Comparison of ENCODE assay signal across 11 cellular contexts in genomic region chr10:97549587-97550322, GRCh38. TPM values are rescaled to one million over a fixed set of nuclear protein-coding genes. Genes with fewer than 3 reads are reported as not detected.
DNase-seq lines count a peak whose midpoint lies in the region; ATAC-seq and TF ChIP-seq lines count a peak whose summit lies in the region.
"Had no signal": no experiment of that assay in that cellular context is flagged by ENCODE, and none has a peak within 500 bp of the region (broad histone marks: within the 10 kb centered on the region; RNA-seq: fewer than 3 reads in every experiment).

No MANE protein-coding gene starts in this region.

- DNase-seq in IMR-90: no peak
- DNase-seq in cerebellar cortex (ENCODE audit: low spot score): peak; percentile 40
- peak; percentile 32 to 50 for DNase-seq in left lung
- no peak for DNase-seq in esophagus squamous epithelium (lab: John Stamatoyannopoulos, UW)
- DNase-seq in glomerular visceral epithelial cell (ENCODE audit: extremely low spot score): no peak
- DNase-seq in GM20000 (ENCODE audit: low spot score): no peak
- no peak for DNase-seq in activated CD8-positive, alpha-beta T cell treated with anti-CD3 and anti-CD28 coated beads for 36 hours
- DNase-seq: body of pancreas, MG63 had no signal

- 65% methylated on average over 2 of the region's 13 CpGs; no CpG with 5 or more reads in 1 of the 2 experiments for WGBS in IMR-90 (ENCODE audit: extremely low coverage in 2 of 2, insufficient read length in 1 of 2), 2 experiments
- 36% methylated on average over 9 of the region's 13 CpGs; no CpG with 5 or more reads in 1 of the 2 donors for WGBS in esophagus squamous epithelium, 2 donors

- H3K4me1 ChIP-seq in IMR-90 (ENCODE audit: control insufficient read depth, insufficient read depth, low read length) (peaks cover 15% of the 10 kb centered on the region), left lung (peaks cover 0 to 25% of the 10 kb centered on the region in 2 donors), subcutaneous abdominal adipose tissue (ENCODE audit: control insufficient read depth in 5 of 5, insufficient read depth in 5 of 5, low read length in 5 of 5) (peaks cover 3 to 45% (median 14%) of the 10 kb centered on the region in 5 donors), esophagus squamous epithelium (peaks cover 0 to 49% (median 19%) of the 10 kb centered on the region in 3 donors)

- peak overlapping the region; percentile 68 for H4K91ac ChIP-seq in IMR-90 (ENCODE audit: insufficient read depth, low read depth, low read length)

- H4K8ac ChIP-seq in IMR-90 (ENCODE audit: low read depth in 2 of 2, low read length in 2 of 2): peak overlapping the region; percentile 18 to 78; a peak in 3 of 4 replicates

- H4K20me1 ChIP-seq in IMR-90 (ENCODE audit: insufficient read depth, low read length): peaks cover 6% of the 10 kb centered on the region; the same call in 1 of the 2 replicates

- POLR2A ChIA-PET in IMR-90 (lab: Charles Lee; ENCODE audit: unreplicated experiment): no interaction called here
- POLR2A ChIA-PET in activated CD8-positive, alpha-beta T cell treated with anti-CD3 and anti-CD28 coated beads for 36 hours (lab: Charles Lee): interaction anchor here (0.7 kb wide), 1 partner anchor 60 kb away, joined by 3 read pairs; no protein-coding TSS in a partner anchor

- peaks cover 6% of the 10 kb centered on the region; the same call in 1 of the 2 replicates for H3K9me1 ChIP-seq in IMR-90 (ENCODE audit: insufficient read depth, low read length)

- H3K56ac ChIP-seq in IMR-90 (ENCODE audit: extremely low read depth, insufficient read depth, low read length): no peak overlapping the region

- in situ Hi-C loops in IMR-90 (cut with MboI; ENCODE audit: low sequenced_read_pairs): loop anchor here (5.0 kb wide), 1 partner anchor 87 kb away; no protein-coding TSS in a partner anchor

- H3K18ac ChIP-seq in IMR-90 (ENCODE audit: low read depth, low read length): peak overlapping the region; percentile 34

- H4K5ac ChIP-seq in IMR-90 (ENCODE audit: low read depth, low read length): peak overlapping the region; percentile 44

- CTCF ChIA-PET in IMR-90 (lab: Yijun Ruan, JAX): interaction anchor here (0.8 kb wide), 1 partner anchor 90 kb away, joined by 3 read pairs; no protein-coding TSS in a partner anchor
- CTCF ChIA-PET in activated CD8-positive, alpha-beta T cell treated with anti-CD3 and anti-CD28 coated beads for 36 hours (lab: Charles Lee): interaction anchor here (0.8 to 1.9 kb wide), 2 partner anchors 15 to 23 kb away, joined by 3 to 6 read pairs; partner anchors contain the start of gene ANKRD2

- H3K27me3 ChIP-seq in IMR-90 (ENCODE audit: control insufficient read depth, insufficient read depth, low read length): no peaks in the 10 kb centered on the region
- no peaks in the 10 kb centered on the region for H3K27me3 ChIP-seq in left lung
- no peaks in the 10 kb centered on the region for H3K27me3 ChIP-seq in subcutaneous abdominal adipose tissue (ENCODE audit: control insufficient read depth in 5 of 5, insufficient read depth in 4 of 5, low read length in 5 of 5)
- H3K27me3 ChIP-seq in esophagus squamous epithelium: peaks cover 0 to 8% (median 0%) of the 10 kb centered on the region in 4 donors
- H3K27me3 ChIP-seq: body of pancreas, MG63 had no signal

- peak overlapping the region; percentile 61; the same call in 1 of the 2 replicates for H2AK5ac ChIP-seq in IMR-90 (ENCODE audit: low read depth, low read length)

- H3K27ac Mint-ChIP-seq in activated CD8-positive, alpha-beta T cell treated with anti-CD3 and anti-CD28 coated beads for 36 hours: no peak overlapping the region
- H3K27ac Mint-ChIP-seq: memory B cell had no signal

- H2BK15ac ChIP-seq in IMR-90 (ENCODE audit: low read depth, low read length): peak overlapping the region; percentile 51; the same call in 1 of the 3 replicates

- H3K9ac ChIP-seq in IMR-90 (ENCODE audit: low read depth, low read length) (peak overlapping the region; percentile 21), subcutaneous abdominal adipose tissue (ENCODE audit: low read length in 5 of 5) (peak overlapping the region in 4 of 5 donors; percentile 17 to 76 (median 41))

- H3K4me2 ChIP-seq in IMR-90 (ENCODE audit: low read depth, low read length): no peak overlapping the region

- ATAC-seq in IMR-90 (ENCODE audit: low read depth) (peak; percentile 55), left lung (peak; percentile 46)
- no peak for ATAC-seq in activated CD8-positive, alpha-beta T cell treated with anti-CD3 and anti-CD28 coated beads for 36 hours
- ATAC-seq: body of pancreas had no signal

- H3K27ac ChIP-seq in IMR-90 (ENCODE audit: insufficient read depth, low read length): peak overlapping the region; percentile 51; the same call in 1 of the 2 replicates
- peak overlapping the region; percentile 24 for H3K27ac ChIP-seq in left lung
- peak overlapping the region; percentile 50 for H3K27ac ChIP-seq in subcutaneous abdominal adipose tissue (ENCODE audit: low read depth, low read length)
- peak overlapping the region in 2 of 4 donors; percentile 29 to 44 for H3K27ac ChIP-seq in esophagus squamous epithelium

- no TSS peak for BruUV-seq in IMR-90 (replicated peaks; lab: Mats Ljungman, UMichigan)

- H2AFZ ChIP-seq in IMR-90 (replicated peaks; ENCODE audit: low read length, poor library complexity): peak overlapping the region; percentile 80

- H3K4ac ChIP-seq in IMR-90 (ENCODE audit: low read depth, low read length): peak overlapping the region; percentile 80

- H3K14ac ChIP-seq in IMR-90 (replicated peaks; ENCODE audit: low read depth, low read length): peak overlapping the region; percentile 75

- H3K36me3 ChIP-seq in IMR-90 (ENCODE audit: control insufficient read depth, insufficient read depth, low read length) (no peaks in the 10 kb centered on the region), left lung (no peaks in the 10 kb centered on the region), subcutaneous abdominal adipose tissue (ENCODE audit: control insufficient read depth in 5 of 5, insufficient read depth in 5 of 5, low read length in 5 of 5) (no peaks in the 10 kb centered on the region), esophagus squamous epithelium (no peaks in the 10 kb centered on the region)
- H3K36me3 ChIP-seq: MG63 had no signal

- no peak for TF ChIP-seq RAD21 in IMR-90 (IDR thresholded peaks at IDR 0.05; ENCODE audit: low read length)

- no peaks in the 10 kb centered on the region for H3K27me3 Mint-ChIP-seq in activated CD8-positive, alpha-beta T cell treated with anti-CD3 and anti-CD28 coated beads for 36 hours
- H3K27me3 Mint-ChIP-seq: memory B cell had no signal

- no peaks in the 10 kb centered on the region for H3K36me3 Mint-ChIP-seq in activated CD8-positive, alpha-beta T cell treated with anti-CD3 and anti-CD28 coated beads for 36 hours (ENCODE audit: low read depth)

- H3K4me3 ChIP-seq in IMR-90 (ENCODE audit: insufficient read depth, low read depth, low read length) (no peak overlapping the region), left lung (no peak overlapping the region), subcutaneous abdominal adipose tissue (ENCODE audit: low read depth in 1 of 5, low read length in 5 of 5) (no peak overlapping the region), esophagus squamous epithelium (no peak overlapping the region)
- H3K4me3 ChIP-seq: body of pancreas, MG63 had no signal

- intact Hi-C loops in IMR-90 (cut with micrococcal nuclease): loop anchor here (5.0 kb wide), 1 partner anchor 142 kb away; no protein-coding TSS in a partner anchor
- intact Hi-C loops in left lung (cut with DNase I): loop anchor here in 1 of 2 donors (5.0 kb wide), 1 partner anchor 87 kb away; no protein-coding TSS in a partner anchor
- intact Hi-C loops in esophagus squamous epithelium (cut with DNase I): loop anchor here (10.0 kb wide), 1 partner anchor 85 kb away; no protein-coding TSS in a partner anchor
- intact Hi-C loops in activated CD8-positive, alpha-beta T cell treated with anti-CD3 and anti-CD28 coated beads for 36 hours (cut with micrococcal nuclease): loop anchor here (2.0 kb wide), 1 partner anchor 85 kb away; no protein-coding TSS in a partner anchor

- TF ChIP-seq CTCF in IMR-90 (conservative IDR thresholded peaks at IDR 0.05; ENCODE audit: low read depth, low read length) (no peak), left lung (IDR thresholded peaks at IDR 0.05) (no peak), esophagus squamous epithelium (IDR thresholded peaks at IDR 0.05) (no peak), GM20000 (IDR thresholded peaks at IDR 0.05; ENCODE audit: extremely low read depth, missing control alignments) (no peak)
- no peak for TF ChIP-seq CTCF in activated CD8-positive, alpha-beta T cell treated with anti-CD3 and anti-CD28 coated beads for 36 hours (IDR thresholded peaks at IDR 0.05)

- H2BK5ac ChIP-seq in IMR-90 (ENCODE audit: low read depth, low read length, poor library complexity, severe bottlenecking): peak overlapping the region; percentile 53

- no peaks in the 10 kb centered on the region for H3K9me3 Mint-ChIP-seq in activated CD8-positive, alpha-beta T cell treated with anti-CD3 and anti-CD28 coated beads for 36 hours
- H3K9me3 Mint-ChIP-seq: memory B cell had no signal

- H3K4me1 Mint-ChIP-seq in activated CD8-positive, alpha-beta T cell treated with anti-CD3 and anti-CD28 coated beads for 36 hours (ENCODE audit: low read depth): peaks cover 1% of the 10 kb centered on the region

- peak overlapping the region; percentile 89 for H2AK9ac ChIP-seq in IMR-90 (replicated peaks; ENCODE audit: low read depth, low read length, poor library complexity)

- H2BK120ac ChIP-seq in IMR-90 (ENCODE audit: low read depth, low read length): peak overlapping the region; percentile 49

- H3K4me3 Mint-ChIP-seq in activated CD8-positive, alpha-beta T cell treated with anti-CD3 and anti-CD28 coated beads for 36 hours: no peak overlapping the region
- H3K4me3 Mint-ChIP-seq: memory B cell had no signal

- H3K79me1 ChIP-seq in IMR-90 (ENCODE audit: low read depth in 1 of 2, low read length in 2 of 2): peaks cover 25 to 70% of the 10 kb centered on the region in 2 experiments

- no peaks in the 10 kb centered on the region for H3K9me3 ChIP-seq in IMR-90 (ENCODE audit: control insufficient read depth, insufficient read depth, low read length)
- no peaks in the 10 kb centered on the region for H3K9me3 ChIP-seq in left lung
- no peaks in the 10 kb centered on the region for H3K9me3 ChIP-seq in subcutaneous abdominal adipose tissue (ENCODE audit: control insufficient read depth in 5 of 5, low read length in 5 of 5)
- peaks cover 0 to 2% (median 0%) of the 10 kb centered on the region in 3 donors for H3K9me3 ChIP-seq in esophagus squamous epithelium
- H3K9me3 ChIP-seq: body of pancreas, MG63 had no signal

- peak overlapping the region; percentile 51 for H2BK20ac ChIP-seq in IMR-90 (ENCODE audit: low read depth, low read length)

- peak overlapping the region; percentile 64; the same call in 1 of the 2 replicates for H3K23ac ChIP-seq in IMR-90 (ENCODE audit: low read depth, low read length)

- no peak for TF ChIP-seq POLR2A in IMR-90 (IDR thresholded peaks at IDR 0.05; ENCODE audit: low read depth, low read length)
- no peak for TF ChIP-seq POLR2A in esophagus squamous epithelium (IDR thresholded peaks at IDR 0.05)

- dilution Hi-C loops in IMR-90 (cut with HindIII; ENCODE audit: low sequenced_read_pairs, unreplicated experiment): no loop called here

RNA-seq across cellular contexts. Expression of gene ANKRD2, which starts 22.8 kb away (rescaled TPM):
- total RNA-seq in IMR-90 (2012; rRNA removed) (0.28 and 0.36 TPM in 2 replicates), left lung (1 to 10 TPM; 1.3 to 1.9 TPM), esophagus squamous epithelium (under 1 TPM in 1 of 4 donors, not detected in 3; 0.79 TPM)
- 0.40 and 0.65 TPM in 2 replicates for polyA plus RNA-seq in IMR-90 (2012; rRNA removed)
- polyA plus RNA-seq in IMR-90 (2012; cell fraction: cytosol; rRNA removed): 0.36 and 0.63 TPM in 2 replicates
- polyA plus RNA-seq in IMR-90 (2012; cell fraction: nucleus; rRNA removed; ENCODE audit: low replicate concordance): 0.29 and 0.38 TPM in 2 replicates
- total RNA-seq in activated CD8-positive, alpha-beta T cell treated with anti-CD3 and anti-CD28 coated beads for 36 hours: not detected
- total RNA-seq: body of pancreas had no signal

RNA-seq across cellular contexts. Expression of gene HOGA1, which starts 34.4 kb away (rescaled TPM):
- total RNA-seq in IMR-90 (2012; rRNA removed) (0.36 and 0.56 TPM in 2 replicates), left lung (1 to 10 TPM; 1.1 to 1.2 TPM), esophagus squamous epithelium (1 to 10 TPM in 3 of 4 donors, under 1 TPM in 1; 0.62 to 1.1 (median 1.1) TPM)
- 0.41 and 0.42 TPM in 2 replicates for polyA plus RNA-seq in IMR-90 (2012; rRNA removed)
- polyA plus RNA-seq in IMR-90 (2012; cell fraction: cytosol; rRNA removed): 0.25 and 0.45 TPM in 2 replicates
- polyA plus RNA-seq in IMR-90 (2012; cell fraction: nucleus; rRNA removed; ENCODE audit: low replicate concordance): 1.2 and 1.4 TPM in 2 replicates
- total RNA-seq in activated CD8-positive, alpha-beta T cell treated with anti-CD3 and anti-CD28 coated beads for 36 hours: not detected

RNA-seq across cellular contexts. Expression of gene C10orf62, which starts 39.8 kb away (rescaled TPM):
- total RNA-seq in IMR-90 (2012; rRNA removed) (not detected in 2 replicates), left lung (not detected), esophagus squamous epithelium (not detected)
- not detected in 2 replicates for polyA plus RNA-seq in IMR-90 (2012; rRNA removed)
- polyA plus RNA-seq in IMR-90 (2012; cell fraction: cytosol; rRNA removed): not detected in 2 replicates
- polyA plus RNA-seq in IMR-90 (2012; cell fraction: nucleus; rRNA removed; ENCODE audit: low replicate concordance): 0.13 and 0.14 TPM in 2 replicates
- not detected for total RNA-seq in activated CD8-positive, alpha-beta T cell treated with anti-CD3 and anti-CD28 coated beads for 36 hours

RNA-seq across cellular contexts. Expression of gene UBTD1, which starts 51.0 kb away (rescaled TPM):
- total RNA-seq in IMR-90 (2012; rRNA removed) (21.9 TPM in 2 replicates), left lung (10 to 100 TPM; 30.4 to 41.0 TPM), esophagus squamous epithelium (1 to 10 TPM; 4.3 to 8.5 (median 5.8) TPM)
- polyA plus RNA-seq in IMR-90 (2012; rRNA removed): 44.9 and 57.5 TPM in 2 replicates
- polyA plus RNA-seq in IMR-90 (2012; cell fraction: cytosol; rRNA removed): 57.1 and 67.3 TPM in 2 replicates
- polyA plus RNA-seq in IMR-90 (2012; cell fraction: nucleus; rRNA removed; ENCODE audit: low replicate concordance): 17.2 and 37.0 TPM in 2 replicates
- total RNA-seq in activated CD8-positive, alpha-beta T cell treated with anti-CD3 and anti-CD28 coated beads for 36 hours: 1 to 10 TPM; 1.6 to 2.1 TPM

RNA-seq across cellular contexts. Expression of gene MMS19, which starts 51.5 kb away (rescaled TPM):
- total RNA-seq in IMR-90 (2012; rRNA removed) (55.3 and 70.1 TPM in 2 replicates), left lung (10 to 100 TPM; 60.1 to 60.7 TPM), esophagus squamous epithelium (10 to 100 TPM; 57.7 to 93.3 (median 65.1) TPM)
- polyA plus RNA-seq in IMR-90 (2012; rRNA removed): 72.7 TPM in 2 replicates
- polyA plus RNA-seq in IMR-90 (2012; cell fraction: cytosol; rRNA removed): 36.0 and 61.2 TPM in 2 replicates
- polyA plus RNA-seq in IMR-90 (2012; cell fraction: nucleus; rRNA removed; ENCODE audit: low replicate concordance): 186 and 281 TPM in 2 replicates
- total RNA-seq in activated CD8-positive, alpha-beta T cell treated with anti-CD3 and anti-CD28 coated beads for 36 hours: 100 to 1,000 TPM; 107 to 108 TPM

Comparison
In these comparisons a context has a peak if more than half of its experiments do, and no peak if none do; other contexts are left out.
1. DNase-seq: peak in cerebellar cortex (single experiment) and left lung (2 of 2); none in IMR-90 (single experiment), esophagus squamous epithelium (single experiment), glomerular visceral epithelial cell (single experiment), GM20000 (single experiment) and activated CD8-positive, alpha-beta T cell treated with anti-CD3 and anti-CD28 coated beads for 36 hours (single experiment).